ENCODE assay signal across 1 cellular context in the genomic region with DNA sequence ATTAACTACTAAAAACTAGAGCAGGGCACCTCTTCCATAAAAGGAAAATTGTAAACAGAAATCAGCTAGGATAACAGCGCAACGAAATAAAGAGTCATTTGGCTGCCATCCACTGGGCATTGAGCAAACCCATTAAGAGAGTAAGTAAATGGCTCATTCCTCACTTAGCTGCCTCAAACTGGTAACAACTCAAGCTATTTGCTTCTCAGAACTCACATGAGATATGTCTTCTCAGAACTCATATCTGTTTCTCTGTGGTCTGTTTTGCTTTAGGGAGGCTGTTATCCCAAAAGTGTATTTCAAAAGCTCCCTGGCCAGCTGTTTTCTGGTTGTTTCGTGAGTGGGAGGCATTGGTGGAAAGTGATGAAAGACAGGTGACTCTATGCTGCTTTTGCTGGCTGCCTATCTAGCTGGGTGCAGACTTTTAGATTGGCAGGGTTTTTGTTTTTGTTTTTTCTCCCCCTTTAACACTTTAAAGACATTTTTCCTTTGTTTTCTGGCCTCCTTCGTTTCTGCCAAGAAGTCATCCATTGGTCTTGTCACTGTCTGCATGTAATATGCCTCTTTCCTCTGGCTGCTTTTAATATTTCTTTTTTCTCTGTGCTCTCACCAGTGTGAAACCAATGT.
TF ChIP-seq lines count a peak whose summit lies in the region.

No MANE protein-coding gene starts in this region.

TF ChIP-seq in K562, 482 proteins besides CTCF, POLR2A, EP300 and RAD21 (continued from another document and continues in another):
- TF ChIP-seq ZNF318 (IDR thresholded peaks at IDR 0.05; ENCODE audit: borderline replicate concordance in 1 of 2, low read depth in 1 of 2): peak in 1 of 2 experiments; percentile 93; a peak in 2 of 4 replicates
- TF ChIP-seq CEBPZ (IDR thresholded peaks at IDR 0.05; ENCODE audit: borderline replicate concordance, low read depth, low read length): no peak
- TF ChIP-seq SREBF1 (IDR thresholded peaks at IDR 0.05; ENCODE audit: borderline replicate concordance, low read depth, low read length): no peak
- TF ChIP-seq IFI16 (CRISPR knock-in tag; IDR thresholded peaks at IDR 0.05): no peak
- TF ChIP-seq, protein P1, sequence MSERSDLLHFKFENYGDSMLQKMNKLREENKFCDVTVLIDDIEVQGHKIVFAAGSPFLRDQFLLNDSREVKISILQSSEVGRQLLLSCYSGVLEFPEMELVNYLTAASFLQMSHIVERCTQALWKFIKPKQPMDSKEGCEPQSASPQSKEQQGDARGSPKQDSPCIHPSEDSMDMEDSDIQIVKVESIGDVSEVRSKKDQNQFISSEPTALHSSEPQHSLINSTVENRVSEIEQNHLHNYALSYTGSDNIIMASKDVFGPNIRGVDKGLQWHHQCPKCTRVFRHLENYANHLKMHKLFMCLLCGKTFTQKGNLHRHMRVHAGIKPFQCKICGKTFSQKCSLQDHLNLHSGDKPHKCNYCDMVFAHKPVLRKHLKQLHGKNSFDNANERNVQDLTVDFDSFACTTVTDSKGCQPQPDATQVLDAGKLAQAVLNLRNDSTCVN (CRISPR knock-in tag; IDR thresholded peaks at IDR 0.05): 0 out of 2 replicates have a peak, but pooled peaks have one; percentile 47
- no peak for TF ChIP-seq RUNX1 (IDR thresholded peaks at IDR 0.05; ENCODE audit: low read depth)
- no peak for TF ChIP-seq RNF2 (IDR thresholded peaks at IDR 0.05)
- no peak for TF ChIP-seq KLF1 (tag; IDR thresholded peaks at IDR 0.05)
- TF ChIP-seq CC2D1A (IDR thresholded peaks at IDR 0.05): peak; percentile 98
- TF ChIP-seq ILF3 (IDR thresholded peaks at IDR 0.05; ENCODE audit: borderline replicate concordance): no peak
- TF ChIP-seq DIDO1 (tag; IDR thresholded peaks at IDR 0.05; ENCODE audit: low read depth): no peak
- TF ChIP-seq POU5F1 (IDR thresholded peaks at IDR 0.05; ENCODE audit: borderline replicate concordance, low read depth, low read length, partially characterized antibody): no peak
- TF ChIP-seq CREM (IDR thresholded peaks at IDR 0.05; ENCODE audit: low read depth): no peak
- TF ChIP-seq FOXJ3 (CRISPR knock-in tag; IDR thresholded peaks at IDR 0.05): no peak
- TF ChIP-seq ZNF699 (CRISPR knock-in tag; IDR thresholded peaks at IDR 0.05; ENCODE audit: insufficient replicate concordance): no peak
- no peak for TF ChIP-seq ESRRB (CRISPR knock-in tag; IDR thresholded peaks at IDR 0.05; ENCODE audit: borderline replicate concordance)
- TF ChIP-seq ZNF175 (CRISPR knock-in tag; IDR thresholded peaks at IDR 0.05; ENCODE audit: low read depth): no peak
- no peak for TF ChIP-seq RBM14 (IDR thresholded peaks at IDR 0.05; ENCODE audit: borderline replicate concordance, insufficient read depth, low read depth, low read length)
- no peak for TF ChIP-seq RFX5 (IDR thresholded peaks at IDR 0.05; ENCODE audit: low read depth, low read length)
- TF ChIP-seq BMI1 (IDR thresholded peaks at IDR 0.05; ENCODE audit: low read length): no peak
- TF ChIP-seq ZKSCAN8 (CRISPR knock-in tag; IDR thresholded peaks at IDR 0.05): no peak
- no peak for TF ChIP-seq SP1 (CRISPR knock-in tag; IDR thresholded peaks at IDR 0.05)
- TF ChIP-seq ZNF668 (CRISPR knock-in tag; IDR thresholded peaks at IDR 0.05): no peak
- TF ChIP-seq, protein P2, sequence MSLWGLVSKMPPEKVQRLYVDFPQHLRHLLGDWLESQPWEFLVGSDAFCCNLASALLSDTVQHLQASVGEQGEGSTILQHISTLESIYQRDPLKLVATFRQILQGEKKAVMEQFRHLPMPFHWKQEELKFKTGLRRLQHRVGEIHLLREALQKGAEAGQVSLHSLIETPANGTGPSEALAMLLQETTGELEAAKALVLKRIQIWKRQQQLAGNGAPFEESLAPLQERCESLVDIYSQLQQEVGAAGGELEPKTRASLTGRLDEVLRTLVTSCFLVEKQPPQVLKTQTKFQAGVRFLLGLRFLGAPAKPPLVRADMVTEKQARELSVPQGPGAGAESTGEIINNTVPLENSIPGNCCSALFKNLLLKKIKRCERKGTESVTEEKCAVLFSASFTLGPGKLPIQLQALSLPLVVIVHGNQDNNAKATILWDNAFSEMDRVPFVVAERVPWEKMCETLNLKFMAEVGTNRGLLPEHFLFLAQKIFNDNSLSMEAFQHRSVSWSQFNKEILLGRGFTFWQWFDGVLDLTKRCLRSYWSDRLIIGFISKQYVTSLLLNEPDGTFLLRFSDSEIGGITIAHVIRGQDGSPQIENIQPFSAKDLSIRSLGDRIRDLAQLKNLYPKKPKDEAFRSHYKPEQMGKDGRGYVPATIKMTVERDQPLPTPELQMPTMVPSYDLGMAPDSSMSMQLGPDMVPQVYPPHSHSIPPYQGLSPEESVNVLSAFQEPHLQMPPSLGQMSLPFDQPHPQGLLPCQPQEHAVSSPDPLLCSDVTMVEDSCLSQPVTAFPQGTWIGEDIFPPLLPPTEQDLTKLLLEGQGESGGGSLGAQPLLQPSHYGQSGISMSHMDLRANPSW (CRISPR knock-in tag; IDR thresholded peaks at IDR 0.05): no peak
- peak; percentile 77; the same call in 1 of the 2 replicates for TF ChIP-seq ZEB2 (IDR thresholded peaks at IDR 0.05)
- TF ChIP-seq ZFP1 (CRISPR knock-in tag; IDR thresholded peaks at IDR 0.05): no peak
- TF ChIP-seq, protein P3, sequence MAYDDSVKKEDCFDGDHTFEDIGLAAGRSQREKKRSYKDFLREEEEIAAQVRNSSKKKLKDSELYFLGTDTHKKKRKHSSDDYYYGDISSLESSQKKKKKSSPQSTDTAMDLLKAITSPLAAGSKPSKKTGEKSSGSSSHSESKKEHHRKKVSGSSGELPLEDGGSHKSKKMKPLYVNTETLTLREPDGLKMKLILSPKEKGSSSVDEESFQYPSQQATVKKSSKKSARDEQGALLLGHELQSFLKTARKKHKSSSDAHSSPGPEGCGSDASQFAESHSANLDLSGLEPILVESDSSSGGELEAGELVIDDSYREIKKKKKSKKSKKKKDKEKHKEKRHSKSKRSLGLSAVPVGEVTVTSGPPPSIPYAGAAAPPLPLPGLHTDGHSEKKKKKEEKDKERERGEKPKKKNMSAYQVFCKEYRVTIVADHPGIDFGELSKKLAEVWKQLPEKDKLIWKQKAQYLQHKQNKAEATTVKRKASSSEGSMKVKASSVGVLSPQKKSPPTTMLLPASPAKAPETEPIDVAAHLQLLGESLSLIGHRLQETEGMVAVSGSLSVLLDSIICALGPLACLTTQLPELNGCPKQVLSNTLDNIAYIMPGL (CRISPR knock-in tag; IDR thresholded peaks at IDR 0.05): no peak
- no peak for TF ChIP-seq ZNF282 (CRISPR knock-in tag; IDR thresholded peaks at IDR 0.05)
- no peak for TF ChIP-seq GTF2A2 (tag; IDR thresholded peaks at IDR 0.05)
- TF ChIP-seq, protein P4, sequence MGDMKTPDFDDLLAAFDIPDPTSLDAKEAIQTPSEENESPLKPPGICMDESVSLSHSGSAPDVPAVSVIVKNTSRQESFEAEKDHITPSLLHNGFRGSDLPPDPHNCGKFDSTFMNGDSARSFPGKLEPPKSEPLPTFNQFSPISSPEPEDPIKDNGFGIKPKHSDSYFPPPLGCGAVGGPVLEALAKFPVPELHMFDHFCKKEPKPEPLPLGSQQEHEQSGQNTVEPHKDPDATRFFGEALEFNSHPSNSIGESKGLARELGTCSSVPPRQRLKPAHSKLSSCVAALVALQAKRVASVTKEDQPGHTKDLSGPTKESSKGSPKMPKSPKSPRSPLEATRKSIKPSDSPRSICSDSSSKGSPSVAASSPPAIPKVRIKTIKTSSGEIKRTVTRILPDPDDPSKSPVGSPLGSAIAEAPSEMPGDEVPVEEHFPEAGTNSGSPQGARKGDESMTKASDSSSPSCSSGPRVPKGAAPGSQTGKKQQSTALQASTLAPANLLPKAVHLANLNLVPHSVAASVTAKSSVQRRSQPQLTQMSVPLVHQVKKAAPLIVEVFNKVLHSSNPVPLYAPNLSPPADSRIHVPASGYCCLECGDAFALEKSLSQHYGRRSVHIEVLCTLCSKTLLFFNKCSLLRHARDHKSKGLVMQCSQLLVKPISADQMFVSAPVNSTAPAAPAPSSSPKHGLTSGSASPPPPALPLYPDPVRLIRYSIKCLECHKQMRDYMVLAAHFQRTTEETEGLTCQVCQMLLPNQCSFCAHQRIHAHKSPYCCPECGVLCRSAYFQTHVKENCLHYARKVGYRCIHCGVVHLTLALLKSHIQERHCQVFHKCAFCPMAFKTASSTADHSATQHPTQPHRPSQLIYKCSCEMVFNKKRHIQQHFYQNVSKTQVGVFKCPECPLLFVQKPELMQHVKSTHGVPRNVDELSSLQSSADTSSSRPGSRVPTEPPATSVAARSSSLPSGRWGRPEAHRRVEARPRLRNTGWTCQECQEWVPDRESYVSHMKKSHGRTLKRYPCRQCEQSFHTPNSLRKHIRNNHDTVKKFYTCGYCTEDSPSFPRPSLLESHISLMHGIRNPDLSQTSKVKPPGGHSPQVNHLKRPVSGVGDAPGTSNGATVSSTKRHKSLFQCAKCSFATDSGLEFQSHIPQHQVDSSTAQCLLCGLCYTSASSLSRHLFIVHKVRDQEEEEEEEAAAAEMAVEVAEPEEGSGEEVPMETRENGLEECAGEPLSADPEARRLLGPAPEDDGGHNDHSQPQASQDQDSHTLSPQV (IDR thresholded peaks at IDR 0.05): peak; percentile 67; the same call in 1 of the 2 replicates
- peak; percentile 75; the same call in 1 of the 2 replicates for TF ChIP-seq HLTF (IDR thresholded peaks at IDR 0.05)
- no peak for TF ChIP-seq CCAR2 (IDR thresholded peaks at IDR 0.05; ENCODE audit: low read depth, low read length)
